8 cellular contexts compared by ENCODE assay signal in the genomic region with DNA sequence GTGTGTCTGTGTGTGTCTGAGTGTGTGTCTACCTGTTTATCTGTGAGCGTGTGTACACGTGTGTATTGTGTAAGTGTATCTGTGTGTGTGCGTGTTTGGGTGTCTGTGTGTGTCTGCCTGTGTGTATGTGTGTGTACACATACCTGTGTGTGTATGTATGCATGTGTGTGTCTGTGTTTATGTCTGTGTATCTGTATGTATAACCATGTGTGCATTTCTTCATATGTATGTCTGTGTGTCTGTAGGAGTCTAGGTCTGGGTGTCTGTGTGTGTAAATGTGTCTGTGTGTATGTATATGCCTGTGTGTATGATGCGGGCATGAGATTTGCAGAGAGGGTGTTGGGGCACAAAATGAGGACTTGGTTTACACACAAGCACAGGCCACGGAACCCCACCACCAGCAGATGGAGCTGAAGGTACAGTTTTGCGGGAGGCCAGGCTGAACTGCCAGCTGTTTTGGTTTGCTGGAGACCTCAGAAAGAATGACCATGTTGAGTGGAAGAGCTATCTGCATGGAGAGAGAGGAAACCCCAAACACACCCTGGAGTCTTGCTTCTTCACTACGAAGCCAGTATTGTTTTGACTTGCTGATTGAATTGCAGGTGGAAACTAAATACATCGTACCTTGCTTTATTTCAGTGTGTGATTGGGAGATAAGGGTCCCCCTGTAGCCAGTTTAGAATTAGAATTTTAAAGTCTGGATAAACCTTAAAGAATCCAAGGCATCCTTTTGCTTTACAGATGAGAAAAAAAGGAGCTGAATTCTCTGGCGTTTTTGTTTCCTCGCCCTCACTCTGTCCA.
DNase-seq lines count a peak whose midpoint lies in the region; ATAC-seq and TF ChIP-seq lines count a peak whose summit lies in the region.

No MANE protein-coding gene starts in this region.

- no peaks in the 10 kb centered on the region for H3K27me3 ChIP-seq in fibroblast of lung (ENCODE audit: control insufficient read depth, insufficient read depth, low read length)

- H3K4me3 Mint-ChIP-seq in neural crest cell: no peak overlapping the region
- H3K4me3 Mint-ChIP-seq in activated T-helper 1 cell treated with anti-CD3 and anti-CD28 coated beads, Interleukin-12 subunit alpha, Interleukin-12 subunit beta, Interleukin-2, Interleukin-4 antibody, amounts not matched to agents 30 ng/mL and 10 ng/mL and 1 ng/mL, durations not matched to agents 14 hours and 24 hours and 36 hours: no peak overlapping the region

- H3K4me1 ChIP-seq in fibroblast of lung (ENCODE audit: control insufficient read depth, extremely low read depth, insufficient read depth, low read length): no peaks in the 10 kb centered on the region

- DNase-seq in DMS79 treated with DMSO at 0.1 percent for 48 hours (lab: John Stamatoyannopoulos, UW) (peak; percentile 29), Kasumi-1 (lab: John Stamatoyannopoulos, UW) (peak; percentile 3 to 13), SK-MEL-5 (ENCODE audit: low read depth, low spot score) (peak; percentile 84), fibroblast of lung (ENCODE audit: low read depth in 2 of 2) (peak; percentile 77 to 88), neural crest cell (ENCODE audit: low read depth, low spot score) (peak; percentile 69), mesenteric fat pad (ENCODE audit: low spot score) (no peak)
- DNase-seq in activated T-helper 1 cell treated with anti-CD3 and anti-CD28 coated beads, Interleukin-12 subunit alpha, Interleukin-12 subunit beta, Interleukin-2, Interleukin-4 antibody, amounts not matched to agents 30 ng/mL and 10 ng/mL and 1 ng/mL, durations not matched to agents 14 hours and 24 hours and 36 hours (ENCODE audit: low spot score): no peak

- peak; percentile 75 for ATAC-seq in GM19467 (IDR thresholded peaks at IDR 0.05; ENCODE audit: unreplicated experiment)

- no peaks in the 10 kb centered on the region for H4K20me1 ChIP-seq in fibroblast of lung (ENCODE audit: control insufficient read depth, extremely low read depth, insufficient read depth, low read length)

- H3K9ac ChIP-seq in fibroblast of lung (ENCODE audit: insufficient read depth, low read length): no peak overlapping the region

- H3K4me2 ChIP-seq in fibroblast of lung (ENCODE audit: extremely low read depth, insufficient read depth, low read length): no peak overlapping the region

- no peak overlapping the region for H3K4me3 ChIP-seq in fibroblast of lung (replicated peaks in 1 of 4; ENCODE audit: control extremely low read depth in 1 of 4, insufficient read depth in 1 of 4, low read depth in 3 of 4, low read length in 4 of 4)

- no peak overlapping the region for H2AFZ ChIP-seq in fibroblast of lung (ENCODE audit: low read length)

- no peaks in the 10 kb centered on the region for H3K9me3 Mint-ChIP-seq in neural crest cell
- H3K9me3 Mint-ChIP-seq in activated T-helper 1 cell treated with anti-CD3 and anti-CD28 coated beads, Interleukin-12 subunit alpha, Interleukin-12 subunit beta, Interleukin-2, Interleukin-4 antibody, amounts not matched to agents 30 ng/mL and 10 ng/mL and 1 ng/mL, durations not matched to agents 14 hours and 24 hours and 36 hours: peaks cover 4% of the 10 kb centered on the region

- H3K4me1 Mint-ChIP-seq in neural crest cell: peaks cover 18% of the 10 kb centered on the region
- no peaks in the 10 kb centered on the region for H3K4me1 Mint-ChIP-seq in activated T-helper 1 cell treated with anti-CD3 and anti-CD28 coated beads, Interleukin-12 subunit alpha, Interleukin-12 subunit beta, Interleukin-2, Interleukin-4 antibody, amounts not matched to agents 30 ng/mL and 10 ng/mL and 1 ng/mL, durations not matched to agents 14 hours and 24 hours and 36 hours (ENCODE audit: low read depth)

- no peak overlapping the region for H3K27ac ChIP-seq in fibroblast of lung (ENCODE audit: insufficient read depth, low read length)

- H3K36me3 Mint-ChIP-seq in neural crest cell (ENCODE audit: low read depth): no peaks in the 10 kb centered on the region
- H3K36me3 Mint-ChIP-seq in activated T-helper 1 cell treated with anti-CD3 and anti-CD28 coated beads, Interleukin-12 subunit alpha, Interleukin-12 subunit beta, Interleukin-2, Interleukin-4 antibody, amounts not matched to agents 30 ng/mL and 10 ng/mL and 1 ng/mL, durations not matched to agents 14 hours and 24 hours and 36 hours (ENCODE audit: low read depth): no peaks in the 10 kb centered on the region

- H3K79me2 ChIP-seq in fibroblast of lung (ENCODE audit: control insufficient read depth, insufficient read depth, low read length): no peaks in the 10 kb centered on the region

- TF ChIP-seq CTCF in fibroblast of lung (conservative IDR thresholded peaks at IDR 0.05 in 1 of 2, IDR thresholded peaks at IDR 0.05 in 1 of 2; ENCODE audit: low read depth in 1 of 2, low read length in 2 of 2) (peak; percentile 98), neural crest cell (conservative IDR thresholded peaks at IDR 0.05) (peak; percentile 80)

- in situ Hi-C loops in SK-MEL-5 (cut with HindIII; ENCODE audit: low pct_unique_long_range_greater_than_20kb, low sequenced_read_pairs): no loop called here

- H3K36me3 ChIP-seq in fibroblast of lung (ENCODE audit: control insufficient read depth, insufficient read depth, low read length): no peaks in the 10 kb centered on the region

- H3K27ac Mint-ChIP-seq in neural crest cell (ENCODE audit: unreplicated experiment): no peak overlapping the region
- no peak overlapping the region for H3K27ac Mint-ChIP-seq in activated T-helper 1 cell treated with anti-CD3 and anti-CD28 coated beads, Interleukin-12 subunit alpha, Interleukin-12 subunit beta, Interleukin-2, Interleukin-4 antibody, amounts not matched to agents 30 ng/mL and 10 ng/mL and 1 ng/mL, durations not matched to agents 14 hours and 24 hours and 36 hours

- no peaks in the 10 kb centered on the region for H3K27me3 Mint-ChIP-seq in neural crest cell (ENCODE audit: low read depth)
- H3K27me3 Mint-ChIP-seq in activated T-helper 1 cell treated with anti-CD3 and anti-CD28 coated beads, Interleukin-12 subunit alpha, Interleukin-12 subunit beta, Interleukin-2, Interleukin-4 antibody, amounts not matched to agents 30 ng/mL and 10 ng/mL and 1 ng/mL, durations not matched to agents 14 hours and 24 hours and 36 hours (ENCODE audit: insufficient read depth): no peaks in the 10 kb centered on the region

- no peaks in the 10 kb centered on the region for H3K9me3 ChIP-seq in fibroblast of lung (ENCODE audit: control insufficient read depth, insufficient read depth, low read depth, low read length)

- intact Hi-C loops in activated T-helper 1 cell treated with anti-CD3 and anti-CD28 coated beads, Interleukin-12 subunit alpha, Interleukin-12 subunit beta, Interleukin-2, Interleukin-4 antibody, amounts not matched to agents 30 ng/mL and 10 ng/mL and 1 ng/mL, durations not matched to agents 14 hours and 24 hours and 36 hours (cut with micrococcal nuclease): no loop called here

Comparison
In these comparisons a context has a peak if more than half of its experiments do, and no peak if none do; other contexts are left out.
1. DNase-seq: peak in DMS79 treated with DMSO at 0.1 percent for 48 hours (single experiment), Kasumi-1 (2 of 2), SK-MEL-5 (single experiment), fibroblast of lung (2 of 2) and neural crest cell (single experiment); none in activated T-helper 1 cell treated with anti-CD3 and anti-CD28 coated beads, Interleukin-12 subunit alpha, Interleukin-12 subunit beta, Interleukin-2, Interleukin-4 antibody, amounts not matched to agents 30 ng/mL and 10 ng/mL and 1 ng/mL, durations not matched to agents 14 hours and 24 hours and 36 hours (single experiment) and mesenteric fat pad (single experiment).